Comparison of ENCODE assay signal across 25 cellular contexts in the genomic region with DNA sequence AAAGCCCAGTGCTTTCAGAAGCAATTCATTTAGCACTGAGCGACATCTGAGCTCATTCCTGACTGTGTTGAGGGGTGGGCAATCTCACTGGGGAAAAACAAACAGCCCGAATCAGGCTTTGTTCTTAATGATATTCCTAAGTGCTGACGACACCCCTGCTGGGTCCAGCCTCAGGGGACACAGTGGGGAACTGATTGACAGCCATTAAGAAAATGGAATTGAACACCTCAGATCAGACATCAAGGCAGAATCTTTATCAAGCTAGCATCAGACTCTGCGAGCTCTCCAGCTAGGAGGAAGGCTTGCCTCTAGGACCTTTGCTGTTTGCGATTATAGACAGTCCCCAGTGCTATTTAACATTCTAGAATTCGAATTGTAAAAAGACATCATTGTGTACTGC. TPM values are rescaled to one million over a fixed set of nuclear protein-coding genes. Genes with fewer than 3 reads are reported as not detected.
DNase-seq lines count a peak whose midpoint lies in the region; ATAC-seq and TF ChIP-seq lines count a peak whose summit lies in the region.
"Had no signal": no experiment of that assay in that cellular context is flagged by ENCODE, and none has a peak within 500 bp of the region (broad histone marks: within the 10 kb centered on the region; RNA-seq: fewer than 3 reads in every experiment).

No MANE protein-coding gene starts in this region.

- H3K9ac ChIP-seq in SK-N-SH: no peak overlapping the region
- H3K9ac ChIP-seq: BLaER1 had no signal

- POLR2A ChIA-PET in WTC11 (lab: Charles Lee): interaction anchor here (0.7 to 1.0 kb wide), 2 partner anchors 22 to 23 kb away, joined by 3 read pairs; no protein-coding TSS in a partner anchor
- POLR2A ChIA-PET in SK-N-SH (lab: Yijun Ruan, JAX): no interaction called here

- peak; percentile 72 for DNase-seq in GM23338 (ENCODE audit: low spot score)
- peak; percentile 40 for DNase-seq in NCI-H146 treated with DMSO at 0.1 percent for 48 hours (lab: John Stamatoyannopoulos, UW; ENCODE audit: unreplicated experiment)
- peak; percentile 50 for DNase-seq in WTC11 (ENCODE audit: low spot score)
- DNase-seq in left kidney (ENCODE audit: low read depth, low spot score): peak; percentile 74
- no peak for DNase-seq in COLO668 (lab: John Stamatoyannopoulos, UW; ENCODE audit: unreplicated experiment)
- no peak for DNase-seq in SK-N-SH
- DNase-seq: activated CD4-positive, alpha-beta T cell treated with anti-CD3 and anti-CD28 coated beads, Interleukin-2, amount 50 U/mL, for 4 hours; activated naive CD4-positive, alpha-beta T cell treated with anti-CD3 and anti-CD28 coated beads for 36 hours; adrenal gland; body of pancreas; DMS79; dorsolateral prefrontal cortex; GF-D8; GOT3; NCI-H524; psoas muscle; stimulated activated naive CD4-positive, alpha-beta T cell; upper lobe of right lung had no signal

- no peak for TF ChIP-seq EP300 in SK-N-SH (IDR thresholded peaks at IDR 0.05; ENCODE audit: borderline replicate concordance in 1 of 2, low read depth in 1 of 2, low read length in 1 of 2)

- H3K36me3 Mint-ChIP-seq in GM23338 (ENCODE audit: low read depth) (no peaks in the 10 kb centered on the region), WTC11 (no peaks in the 10 kb centered on the region)

- CTCF ChIA-PET in WTC11 (lab: Charles Lee) (interaction anchor here (0.6 to 1.9 kb wide), 7 partner anchors 16 to 336 kb away, joined by 3 to 16 read pairs (median 5); a partner anchor contains a TSS), SK-N-SH (lab: Yijun Ruan, JAX) (no interaction called here)

- H4K20me1 ChIP-seq in GM23338 (replicated peaks; ENCODE audit: insufficient read depth) (no peaks in the 10 kb centered on the region; the same call in 1 of the 2 replicates), SK-N-SH (ENCODE audit: insufficient read depth) (no peaks in the 10 kb centered on the region)
- H4K20me1 ChIP-seq: BLaER1 had no signal

- H3K36me3 ChIP-seq in GM23338 (ENCODE audit: insufficient read depth): no peaks in the 10 kb centered on the region
- no peaks in the 10 kb centered on the region for H3K36me3 ChIP-seq in SK-N-SH (replicated peaks in 1 of 2; ENCODE audit: control insufficient read depth in 1 of 2, insufficient read depth in 2 of 2, low read length in 1 of 2)
- H3K36me3 ChIP-seq: adrenal gland, BLaER1, neutrophil, suprapubic skin, upper lobe of right lung had no signal

- ATAC-seq in GM23338 (peak; percentile 94), WTC11 (peak; percentile 92), HG03469 (IDR thresholded peaks at IDR 0.05; ENCODE audit: unreplicated experiment) (no peak), GM21786 (IDR thresholded peaks at IDR 0.05; ENCODE audit: unreplicated experiment) (no peak)
- ATAC-seq: body of pancreas, psoas muscle, upper lobe of right lung had no signal

- H3K27ac Mint-ChIP-seq in GM23338 (no peak overlapping the region), WTC11 (no peak overlapping the region)
- H3K27ac Mint-ChIP-seq: activated naive CD4-positive, alpha-beta T cell treated with anti-CD3 and anti-CD28 coated beads for 36 hours had no signal

- H3K9me3 Mint-ChIP-seq in GM23338: no peaks in the 10 kb centered on the region
- H3K9me3 Mint-ChIP-seq in WTC11: no peaks in the 10 kb centered on the region
- H3K9me3 Mint-ChIP-seq: activated naive CD4-positive, alpha-beta T cell treated with anti-CD3 and anti-CD28 coated beads for 36 hours had no signal

- H3K4me3 Mint-ChIP-seq in GM23338 (no peak overlapping the region), WTC11 (no peak overlapping the region)
- H3K4me3 Mint-ChIP-seq: activated naive CD4-positive, alpha-beta T cell treated with anti-CD3 and anti-CD28 coated beads for 36 hours had no signal

- TF ChIP-seq CTCF in GM23338 (conservative IDR thresholded peaks at IDR 0.05; ENCODE audit: low read depth in 2 of 2) (no peak), WTC11 (IDR thresholded peaks at IDR 0.05) (no peak), SK-N-SH (IDR thresholded peaks at IDR 0.05) (no peak)

- no peaks in the 10 kb centered on the region for H3K9me2 ChIP-seq in GM23338 (ENCODE audit: insufficient read depth)
- H3K9me2 ChIP-seq in SK-N-SH: no peaks in the 10 kb centered on the region

- no peak overlapping the region for H2AFZ ChIP-seq in GM23338
- no peak overlapping the region for H2AFZ ChIP-seq in SK-N-SH (ENCODE audit: low read depth)

- no peak overlapping the region for H3K4me2 ChIP-seq in GM23338
- no peak overlapping the region for H3K4me2 ChIP-seq in SK-N-SH
- H3K4me2 ChIP-seq: BLaER1 had no signal

- H3K4me1 Mint-ChIP-seq in GM23338 (peaks cover 17% of the 10 kb centered on the region), WTC11 (peaks cover 14% of the 10 kb centered on the region)

- no peak for TF ChIP-seq RAD21 in SK-N-SH (IDR thresholded peaks at IDR 0.05; ENCODE audit: low read length)

- H3K27ac ChIP-seq in GM23338 (ENCODE audit: low read depth): no peak overlapping the region
- H3K27ac ChIP-seq in SK-N-SH (ENCODE audit: low read depth in 2 of 2, low read length in 1 of 2): no peak overlapping the region
- H3K27ac ChIP-seq: adrenal gland, BLaER1, body of pancreas, dorsolateral prefrontal cortex, neutrophil, psoas muscle, RWPE1, suprapubic skin, upper lobe of right lung had no signal

- H3F3A ChIP-seq in GM23338 (replicated peaks; ENCODE audit: low read depth) (no peaks in the 10 kb centered on the region), SK-N-SH (replicated peaks; ENCODE audit: insufficient read depth) (no peaks in the 10 kb centered on the region)

- H3K4me1 ChIP-seq in GM23338 (ENCODE audit: insufficient read depth) (peaks cover 13% of the 10 kb centered on the region), SK-N-SH (ENCODE audit: control insufficient read depth in 1 of 2, insufficient read depth in 2 of 2, low read depth in 1 of 2, low read length in 1 of 2) (peaks cover 0 to 4% of the 10 kb centered on the region in 2 experiments; a peak in 1 of 4 replicates)
- H3K4me1 ChIP-seq: BLaER1, body of pancreas, Caco-2, psoas muscle, suprapubic skin, upper lobe of right lung had no signal

- WGBS in SK-N-SH (ENCODE audit: low lambda C conversion rate): 51% methylated on average over 6 of the region's 6 CpGs

- H3K9me3 ChIP-seq in SK-N-SH: no peaks in the 10 kb centered on the region
- H3K9me3 ChIP-seq: adrenal gland, BLaER1, body of pancreas, Caco-2, neutrophil, psoas muscle, suprapubic skin, upper lobe of right lung had no signal

- peaks cover 67% of the 10 kb centered on the region for H3K27me3 Mint-ChIP-seq in GM23338 (ENCODE audit: insufficient read depth, low read depth, poor library complexity)
- peaks cover 92% of the 10 kb centered on the region for H3K27me3 Mint-ChIP-seq in WTC11 (ENCODE audit: low read depth)

- no peaks in the 10 kb centered on the region for H3K79me2 ChIP-seq in GM23338 (replicated peaks; ENCODE audit: insufficient read depth)
- H3K79me2 ChIP-seq in SK-N-SH (ENCODE audit: insufficient read depth): no peaks in the 10 kb centered on the region

- H3K27me3 ChIP-seq in GM23338 (ENCODE audit: insufficient read depth) (peaks cover 78% of the 10 kb centered on the region), SK-N-SH (ENCODE audit: insufficient read depth) (no peaks in the 10 kb centered on the region)
- H3K27me3 ChIP-seq: adrenal gland, BLaER1, body of pancreas, dorsolateral prefrontal cortex, neutrophil, upper lobe of right lung had no signal

- H3K4me3 ChIP-seq in GM23338: no peak overlapping the region
- no peak overlapping the region for H3K4me3 ChIP-seq in SK-N-SH (ENCODE audit: low read depth in 2 of 2, low read length in 1 of 2)
- H3K4me3 ChIP-seq: adrenal gland, BLaER1, body of pancreas, dorsolateral prefrontal cortex, psoas muscle, suprapubic skin, upper lobe of right lung had no signal

TF ChIP-seq in GM23338, 12 proteins besides CTCF, POLR2A, EP300 and RAD21 (continues in another document):
- TF ChIP-seq NANOG (IDR thresholded peaks at IDR 0.05; ENCODE audit: borderline replicate concordance) (peak; percentile 89), CREB1 (CRISPR knock-in tag; IDR thresholded peaks at IDR 0.05; ENCODE audit: low read depth) (peak; percentile 63; the same call in 1 of the 2 replicates), EZH2phosphoT487 (IDR thresholded peaks at IDR 0.05; ENCODE audit: unreplicated experiment) (no peak), POLR2AphosphoS5 (IDR thresholded peaks at IDR 0.05; ENCODE audit: low read depth) (no peak), EZH2 (IDR thresholded peaks at IDR 0.05; ENCODE audit: low read depth, unreplicated experiment) (no peak), ZNF331 (CRISPR knock-in tag; IDR thresholded peaks at IDR 0.05; ENCODE audit: low read depth) (no peak), JUNB (IDR thresholded peaks at IDR 0.05; ENCODE audit: unreplicated experiment) (no peak), ZNF114 (CRISPR knock-in tag; IDR thresholded peaks at IDR 0.05) (no peak)

TF ChIP-seq in WTC11, 78 proteins besides CTCF, POLR2A, EP300 and RAD21:
- TF ChIP-seq, protein P1, sequence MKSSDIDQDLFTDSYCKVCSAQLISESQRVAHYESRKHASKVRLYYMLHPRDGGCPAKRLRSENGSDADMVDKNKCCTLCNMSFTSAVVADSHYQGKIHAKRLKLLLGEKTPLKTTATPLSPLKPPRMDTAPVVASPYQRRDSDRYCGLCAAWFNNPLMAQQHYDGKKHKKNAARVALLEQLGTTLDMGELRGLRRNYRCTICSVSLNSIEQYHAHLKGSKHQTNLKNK (CRISPR knock-in tag; IDR thresholded peaks at IDR 0.05): peak; percentile 86; the same call in 1 of the 2 replicates
- TF ChIP-seq ZNF423 (CRISPR knock-in tag; IDR thresholded peaks at IDR 0.05): peak; percentile 86
- no peak for TF ChIP-seq JUN (CRISPR knock-in tag; IDR thresholded peaks at IDR 0.05)

TF ChIP-seq in SK-N-SH, 30 proteins besides CTCF, POLR2A, EP300 and RAD21 (continues in another document):
- no peak for TF ChIP-seq TCF12 (IDR thresholded peaks at IDR 0.05)
- no peak for TF ChIP-seq JUND (IDR thresholded peaks at IDR 0.05)
- no peak for TF ChIP-seq ELF1 (IDR thresholded peaks at IDR 0.05)
- TF ChIP-seq, protein P2, sequence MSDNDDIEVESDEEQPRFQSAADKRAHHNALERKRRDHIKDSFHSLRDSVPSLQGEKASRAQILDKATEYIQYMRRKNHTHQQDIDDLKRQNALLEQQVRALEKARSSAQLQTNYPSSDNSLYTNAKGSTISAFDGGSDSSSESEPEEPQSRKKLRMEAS (IDR thresholded peaks at IDR 0.05; ENCODE audit: low read depth): no peak

RNA-seq across cellular contexts. Expression of a gene that starts 22.6 kb away (rescaled TPM):
- 4.7 and 9.8 TPM in 2 replicates for total RNA-seq in GM23338 (2014; rRNA removed; shearing (Covaris generic))
- 6.2 and 6.3 TPM in 2 replicates for polyA plus RNA-seq in GM23338 (2016; fragmentation: Nextera tagmentation; extraction: Ambion mirVana)
- total RNA-seq in WTC11 (2021): 3.6 to 4.1 TPM (median 3.8 TPM) in 3 replicates
- polyA plus RNA-seq in SK-N-SH (2012; rRNA removed): 4.6 and 5.7 TPM in 2 replicates
- polyA plus RNA-seq in SK-N-SH (2012; cell fraction: cytosol; rRNA removed): 4.3 and 4.9 TPM in 2 replicates
- polyA plus RNA-seq in SK-N-SH (2012; cell fraction: nucleus; rRNA removed): 14.7 and 22.4 TPM in 2 replicates

Comparison
In these comparisons a context has a peak if more than half of its experiments do, and no peak if none do; other contexts are left out.
1. ATAC-seq: peak in GM23338 (single experiment) and WTC11 (single experiment); none in HG03469 (single experiment) and GM21786 (single experiment).
2. DNase-seq: peak in GM23338 (single experiment), NCI-H146 treated with DMSO at 0.1 percent for 48 hours (single experiment), WTC11 (single experiment) and left kidney (single experiment); none in COLO668 (single experiment) and SK-N-SH (single experiment).